In genomic region chr19:48489608-48490216, GRCh38 we compare ENCODE assay signal across 8 cellular contexts. TPM values are rescaled to one million over a fixed set of nuclear protein-coding genes. Genes with fewer than 3 reads are reported as not detected.
DNase-seq lines count a peak whose midpoint lies in the region; ATAC-seq and TF ChIP-seq lines count a peak whose summit lies in the region.

No MANE protein-coding gene starts in this region.

- peaks cover 12% of the 10 kb centered on the region for H3K27me3 ChIP-seq in CD4-positive, CD25-positive, alpha-beta regulatory T cell (ENCODE audit: control insufficient read depth, insufficient read depth, low read length)
- no peaks in the 10 kb centered on the region; the same call in 1 of the 2 replicates for H3K27me3 ChIP-seq in H9 (ENCODE audit: insufficient read depth, low read length)

- no peak overlapping the region for H2BK5ac ChIP-seq in H9 (ENCODE audit: insufficient read length, low read length)

- peak; percentile 97 for TF ChIP-seq CTCF in H9 (conservative IDR thresholded peaks at IDR 0.05)

- no peak overlapping the region for H2BK20ac ChIP-seq in H9 (ENCODE audit: low read depth, low read length, poor library complexity, severe bottlenecking)

- no peak overlapping the region for H4K8ac ChIP-seq in H9 (replicated peaks; ENCODE audit: insufficient read length, low read depth, low read length)

- peak; percentile 65 to 74 (median 73) for DNase-seq in CD4-positive, CD25-positive, alpha-beta regulatory T cell
- peak; percentile 92 for DNase-seq in H9
- peak; percentile 25 to 77 for DNase-seq in NCI-H526 (lab: John Stamatoyannopoulos, UW)
- peak; percentile 69 to 70 for DNase-seq in activated CD4-positive, alpha-beta T cell treated with anti-CD3 and anti-CD28 coated beads, Interleukin-2, amount 50 U/mL, for 24 hours (ENCODE audit: low read depth in 1 of 2, low spot score in 1 of 2)
- DNase-seq in ecto neural progenitor cell (ENCODE audit: low spot score), result peak; percentile 92
- DNase-seq in midbrain (lab: John Stamatoyannopoulos, UW), result peak; percentile 44
- peak; percentile 51 to 60 for DNase-seq in stimulated activated CD8-positive, alpha-beta memory T cell treated with anti-CD3 and anti-CD28 coated beads, Interleukin-7, amount 100 ng/mL, for 4 hours (ENCODE audit: low read depth in 2 of 2)

- no peak overlapping the region for H3K23ac ChIP-seq in H9 (ENCODE audit: insufficient read length, low read depth, low read length)

- H3T11ph ChIP-seq in H9 (ENCODE audit: low read length), result no peak overlapping the region

- no peak overlapping the region for H3K4me2 ChIP-seq in H9 (ENCODE audit: insufficient read depth, insufficient read length, low read length)

- no peak overlapping the region for H4K91ac ChIP-seq in H9 (ENCODE audit: insufficient read length, low read depth, low read length)

- no CpG with 5 or more reads among the region's 19 CpGs for WGBS in H9 (ENCODE audit: extremely low coverage, insufficient read length, low lambda C conversion rate)

- H3K79me1 ChIP-seq in H9 (ENCODE audit: insufficient read depth, low read depth, low read length, poor library complexity, severe bottlenecking), result no peaks in the 10 kb centered on the region

- no peak overlapping the region for H3K4ac ChIP-seq in H9 (ENCODE audit: low read depth, low read length)

- no peak overlapping the region for H3K9ac ChIP-seq in H9 (ENCODE audit: extremely low read depth, insufficient read length, low read length)

- no peaks in the 10 kb centered on the region for H3K79me2 ChIP-seq in H9 (ENCODE audit: insufficient read depth, low read length)

- no peak overlapping the region for H3K14ac ChIP-seq in H9 (ENCODE audit: insufficient read depth, low read length)

- H3K27me3 Mint-ChIP-seq in CD4-positive, CD25-positive, alpha-beta regulatory T cell, result peaks cover 40% of the 10 kb centered on the region
- peaks cover 34% of the 10 kb centered on the region for H3K27me3 Mint-ChIP-seq in H9 (ENCODE audit: low read depth)

- H4K20me1 ChIP-seq in H9 (ENCODE audit: control insufficient read depth, insufficient read depth, insufficient read length), result no peaks in the 10 kb centered on the region

- no peak overlapping the region for H2AK5ac ChIP-seq in H9 (ENCODE audit: insufficient read length, low read length)

- H2BK15ac ChIP-seq in H9 (ENCODE audit: low read depth, low read length), result no peak overlapping the region

- peaks cover 31% of the 10 kb centered on the region for H3K4me1 ChIP-seq in CD4-positive, CD25-positive, alpha-beta regulatory T cell (ENCODE audit: control insufficient read depth, insufficient read depth, low read length, poor library complexity, severe bottlenecking)
- no peaks in the 10 kb centered on the region for H3K4me1 ChIP-seq in H9 (ENCODE audit: insufficient read depth, low read length)

- H4K5ac ChIP-seq in H9 (ENCODE audit: insufficient read length, low read depth, low read length), result no peak overlapping the region

- H3K9me3 Mint-ChIP-seq in CD4-positive, CD25-positive, alpha-beta regulatory T cell, result no peaks in the 10 kb centered on the region
- no peaks in the 10 kb centered on the region; a peak in 2 of 5 replicates for H3K9me3 Mint-ChIP-seq in H9

- H2BK120ac ChIP-seq in H9 (ENCODE audit: low read depth, low read length, poor library complexity, severe bottlenecking), result no peak overlapping the region

- H3K23me2 ChIP-seq in H9 (ENCODE audit: insufficient read length, low read depth, low read length, poor library complexity, severe bottlenecking), result peaks cover 8% of the 10 kb centered on the region

- H3K4me3 Mint-ChIP-seq in CD4-positive, CD25-positive, alpha-beta regulatory T cell, result peak overlapping the region in 2 of 4 donors; percentile 24 to 44
- peak overlapping the region; percentile 40 to 58; a peak in 4 of 5 replicates for H3K4me3 Mint-ChIP-seq in H9

- H3K27ac ChIP-seq in CD4-positive, CD25-positive, alpha-beta regulatory T cell (ENCODE audit: insufficient read depth, low read length, poor library complexity, severe bottlenecking), result no peak overlapping the region
- H3K27ac ChIP-seq in H9 (ENCODE audit: insufficient read length, low read depth, low read length), result no peak overlapping the region

- H3K27ac Mint-ChIP-seq in CD4-positive, CD25-positive, alpha-beta regulatory T cell, result no peak overlapping the region
- no peak overlapping the region for H3K27ac Mint-ChIP-seq in H9

- no peaks in the 10 kb centered on the region for H3K36me3 ChIP-seq in CD4-positive, CD25-positive, alpha-beta regulatory T cell (ENCODE audit: control insufficient read depth, insufficient read depth, low read length)

- no peaks in the 10 kb centered on the region for H3K36me3 Mint-ChIP-seq in CD4-positive, CD25-positive, alpha-beta regulatory T cell
- H3K36me3 Mint-ChIP-seq in H9 (ENCODE audit: insufficient read depth in 1 of 3, low read depth in 3 of 3), result peaks cover 0 to 19% (median 5%) of the 10 kb centered on the region in 3 experiments; a peak in 6 of 7 replicates

- H3K56ac ChIP-seq in H9 (ENCODE audit: insufficient read length, low read depth, low read length), result no peak overlapping the region

- ATAC-seq in CD4-positive, CD25-positive, alpha-beta regulatory T cell (ENCODE audit: low read depth in 2 of 2), result peak; percentile 48 to 50
- ATAC-seq in GM19397 (IDR thresholded peaks at IDR 0.05; ENCODE audit: unreplicated experiment), result no peak

- H2BK12ac ChIP-seq in H9 (ENCODE audit: insufficient read length, low read depth, low read length), result no peak overlapping the region

- H3K4me3 ChIP-seq in CD4-positive, CD25-positive, alpha-beta regulatory T cell (ENCODE audit: low read depth, low read length), result no peak overlapping the region

- no peak overlapping the region for H3K18ac ChIP-seq in H9 (ENCODE audit: insufficient read length, low read depth, low read length)

- no peaks in the 10 kb centered on the region for H3K9me3 ChIP-seq in CD4-positive, CD25-positive, alpha-beta regulatory T cell (ENCODE audit: control insufficient read depth in 2 of 2, low read length in 2 of 2)
- no peaks in the 10 kb centered on the region for H3K9me3 ChIP-seq in H9 (ENCODE audit: control insufficient read depth, low read depth, low read length)

- no peak overlapping the region for H2AFZ ChIP-seq in H9 (ENCODE audit: low read length)

- H3K4me1 Mint-ChIP-seq in CD4-positive, CD25-positive, alpha-beta regulatory T cell, result peaks cover 0 to 39% (median 16%) of the 10 kb centered on the region in 4 donors
- H3K4me1 Mint-ChIP-seq in H9, result peaks cover 23 to 35% of the 10 kb centered on the region in 2 experiments

RNA-seq across cellular contexts. Expression of gene CYTH2, which starts 20.5 kb away (rescaled TPM):
- total RNA-seq in CD4-positive, CD25-positive, alpha-beta regulatory T cell, result 46.7 TPM
- polyA plus RNA-seq in CD4-positive, CD25-positive, alpha-beta regulatory T cell, result 10 to 100 TPM; 24.2 to 35.0 (median 30.2) TPM
- 97.1 and 103 TPM in 2 replicates for total RNA-seq in H9 (2021)

RNA-seq across cellular contexts. Expression of gene LMTK3, which starts 21.9 kb away (rescaled TPM):
- 6.3 TPM for total RNA-seq in CD4-positive, CD25-positive, alpha-beta regulatory T cell
- polyA plus RNA-seq in CD4-positive, CD25-positive, alpha-beta regulatory T cell, result not detected
- 14.4 and 15.2 TPM in 2 replicates for total RNA-seq in H9 (2021)

RNA-seq across cellular contexts. Expression of gene KCNJ14, which starts 34.3 kb away (rescaled TPM):
- 2.2 TPM for total RNA-seq in CD4-positive, CD25-positive, alpha-beta regulatory T cell
- under 1 TPM in 3 of 4 donors, not detected in 1; 0.03 to 0.28 (median 0.18) TPM for polyA plus RNA-seq in CD4-positive, CD25-positive, alpha-beta regulatory T cell
- 1.1 and 1.2 TPM in 2 replicates for total RNA-seq in H9 (2021)

RNA-seq across cellular contexts. Expression of gene GRWD1, which starts 43.9 kb away (rescaled TPM):
- 29.0 TPM for total RNA-seq in CD4-positive, CD25-positive, alpha-beta regulatory T cell
- 10 to 100 TPM; 33.9 to 52.9 (median 43.1) TPM for polyA plus RNA-seq in CD4-positive, CD25-positive, alpha-beta regulatory T cell
- 92.0 and 94.6 TPM in 2 replicates for total RNA-seq in H9 (2021)
